Comparison of ENCODE assay signal across 8 cellular contexts in the genomic region with DNA sequence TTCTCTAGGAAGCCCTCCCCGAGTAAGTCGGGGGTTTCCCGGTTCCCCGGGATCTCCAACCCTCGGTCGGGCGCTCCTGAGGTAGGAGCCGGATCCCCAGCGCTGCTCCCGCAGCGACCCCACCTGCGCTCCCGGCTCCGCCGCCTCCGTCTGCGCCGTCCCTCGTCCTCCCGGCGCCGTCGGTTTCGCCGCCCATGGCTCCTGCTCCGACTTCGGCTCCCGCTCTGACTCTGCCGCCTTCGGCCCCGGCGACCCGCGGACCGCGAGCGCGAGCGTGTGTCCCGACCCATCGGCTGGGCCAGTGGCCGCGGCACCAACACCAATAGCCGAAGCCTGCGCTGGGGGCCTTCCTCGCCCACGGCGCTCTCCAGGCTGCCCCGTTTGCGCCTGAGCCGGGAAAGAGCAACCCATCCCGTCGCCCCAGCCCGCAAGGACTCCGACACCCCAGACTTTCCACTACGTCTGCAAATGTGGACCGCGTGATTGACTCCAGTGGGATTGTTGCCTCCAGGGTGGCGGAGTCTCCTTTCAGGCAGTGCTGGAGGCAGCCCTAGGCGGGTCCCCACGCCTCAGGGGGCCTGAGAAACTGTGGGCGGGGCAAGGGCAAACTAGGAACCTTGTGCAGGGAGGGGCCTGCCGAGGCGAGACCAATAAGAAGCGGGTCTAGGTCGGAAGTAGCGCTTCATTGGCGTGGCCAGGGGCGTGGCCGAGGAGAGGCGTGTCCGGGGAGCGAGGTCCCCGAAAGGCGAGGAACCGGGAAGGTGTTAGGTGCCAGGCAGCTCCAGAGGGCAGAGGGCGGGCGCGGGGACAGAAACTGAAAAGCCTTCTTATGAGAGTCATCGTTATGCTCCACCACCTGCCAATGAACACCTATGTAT. TPM values are rescaled to one million over a fixed set of nuclear protein-coding genes. Genes with fewer than 3 reads are reported as not detected.
DNase-seq lines count a peak whose midpoint lies in the region; ATAC-seq, FAIRE-seq and TF ChIP-seq lines count a peak whose summit lies in the region.

A gene (minus strand): TSS at position 318 of the 878 bp plus-strand sequence. CDS start 28 bp downstream, at position 290.

- DNase-seq in GM10266 (ENCODE audit: extremely low spot score) (peak; percentile 100), NCI-H1436 (lab: John Stamatoyannopoulos, UW) (peak; percentile 99), T follicular helper cell (ENCODE audit: low read depth) (peak; percentile 98), adipocyte (ENCODE audit: low read depth) (peak; percentile 100), Right ventricle myocardium superior (peak; percentile 100), pancreas (peak; percentile 97 to 100 (median 99)), tibial artery (peak; percentile 99)

- intact Hi-C loops in Right ventricle myocardium superior (cut with DNase I) (no loop called here), pancreas (cut with DNase I) (no loop called here), tibial artery (cut with DNase I; ENCODE audit: low total_unique reads) (no loop called here)

- H3K27me3 ChIP-seq in adipocyte (replicated peaks; ENCODE audit: control insufficient read depth, insufficient read depth, low read length) (no peaks in the 10 kb centered on the region), pancreas (no peaks in the 10 kb centered on the region), tibial artery (no peaks in the 10 kb centered on the region)

- H3K9ac ChIP-seq in adipocyte (ENCODE audit: low read length): peak within 1 kb of the TSS; percentile 91

- H3K4me3 ChIP-seq in adipocyte (ENCODE audit: low read length) (peak within 1 kb of the TSS; percentile 91), pancreas (peak within 1 kb of the TSS; percentile 90 to 100 (median 96)), tibial artery (peak within 1 kb of the TSS; percentile 72 to 76)

- WGBS in pancreas, 2 donors: 0% methylated on average over 80 of the region's 80 CpGs

- H3K4me1 ChIP-seq in adipocyte (ENCODE audit: control insufficient read depth, insufficient read depth, low read length) (peaks cover 13% of the 10 kb centered on the region), pancreas (peaks cover 0 to 13% (median 7%) of the 10 kb centered on the region in 3 donors), tibial artery (peaks cover 0 to 30% (median 25%) of the 10 kb centered on the region in 4 donors)

- no peaks in the 10 kb centered on the region for H3K9me3 ChIP-seq in adipocyte (ENCODE audit: control insufficient read depth, low read length)
- no peaks in the 10 kb centered on the region for H3K9me3 ChIP-seq in pancreas
- H3K9me3 ChIP-seq in tibial artery: no peaks in the 10 kb centered on the region

- TF ChIP-seq CTCF in GM10266 (IDR thresholded peaks at IDR 0.05; ENCODE audit: control insufficient read depth, insufficient read depth, low read depth, missing control alignments): no peak
- no peak for TF ChIP-seq CTCF in pancreas (IDR thresholded peaks at IDR 0.05)
- TF ChIP-seq CTCF in tibial artery (IDR thresholded peaks at IDR 0.05): no peak

- peak; percentile 89 for ATAC-seq in HG02759 (IDR thresholded peaks at IDR 0.05; ENCODE audit: unreplicated experiment)
- ATAC-seq in Right ventricle myocardium superior (ENCODE audit: poor library complexity): peak; percentile 99
- ATAC-seq in pancreas: peak; percentile 98 to 99 (median 98)

- H3K36me3 ChIP-seq in adipocyte (ENCODE audit: control insufficient read depth, insufficient read depth, low read length, severe bottlenecking) (peaks cover 14% of the 10 kb centered on the region), pancreas (no peaks in the 10 kb centered on the region), tibial artery (peaks cover 13 to 40% (median 33%) of the 10 kb centered on the region in 3 donors)

- FAIRE-seq in pancreas (lab: Jason Lieb, UNC): peak; percentile 92

- H3K27ac ChIP-seq in pancreas (peak within 1 kb of the TSS; percentile 91 to 98 (median 94)), tibial artery (peak within 1 kb of the TSS; percentile 81 to 82)

RNA-seq across cellular contexts. Expression of the gene that starts here (rescaled TPM):
- total RNA-seq in Right ventricle myocardium superior: 13.7 TPM
- total RNA-seq in pancreas: 10 to 100 TPM in 3 of 6 donors, 1 to 10 TPM in 3; 6.8 to 14.6 (median 10.4) TPM
- polyA plus RNA-seq in pancreas: 10 to 100 TPM; 17.4 to 27.2 TPM

Comparison
In these comparisons a context has a peak if more than half of its experiments do, and no peak if none do; other contexts are left out.
1. Peak in every context shown above with its lines: DNase-seq, ATAC-seq, H3K4me3 ChIP-seq and H3K27ac ChIP-seq.